ENCODE assay signal across 8 cellular contexts in genomic region chr16:4315185-4316102, GRCh38. TPM values are rescaled to one million over a fixed set of nuclear protein-coding genes. Genes with fewer than 3 reads are reported as not detected.
DNase-seq lines count a peak whose midpoint lies in the region; ATAC-seq and TF ChIP-seq lines count a peak whose summit lies in the region.

Gene GLIS2, plus strand, starts transcription at chr16:4316067. Its CDS starts 16,214 bp downstream, at chr16:4332281.

- WGBS in tibial nerve, 2 donors: 1 to 7% methylated on average over 6 to 64 of the region's 114 CpGs

- DNase-seq in Daoy (ENCODE audit: low read depth): peak; percentile 79
- peak; percentile 69 for DNase-seq in LHCN-M2 (ENCODE audit: low read depth)
- DNase-seq in T-helper 9 cell: peak; percentile 32
- peak; percentile 23 to 38 (median 25) for DNase-seq in effector memory CD4-positive, alpha-beta T cell
- no peak for DNase-seq in memory B cell (ENCODE audit: low spot score in 2 of 2)
- peak in 1 of 2 donors; percentile 66 for DNase-seq in tibial nerve (ENCODE audit: low spot score in 2 of 2)
- no peak for DNase-seq in NCI-H2029 (lab: John Stamatoyannopoulos, UW)

- H3K4me1 ChIP-seq in effector memory CD4-positive, alpha-beta T cell (ENCODE audit: control insufficient read depth, insufficient read depth, low read length, poor library complexity, severe bottlenecking): peaks cover 29% of the 10 kb centered on the region
- H3K4me1 ChIP-seq in tibial nerve: peaks cover 3 to 57% (median 35%) of the 10 kb centered on the region in 4 donors

- no peaks in the 10 kb centered on the region for H3K9me3 ChIP-seq in effector memory CD4-positive, alpha-beta T cell (ENCODE audit: control insufficient read depth, low read length)
- no peaks in the 10 kb centered on the region for H3K9me3 ChIP-seq in tibial nerve

- H3K36me3 ChIP-seq in effector memory CD4-positive, alpha-beta T cell (ENCODE audit: control insufficient read depth, insufficient read depth, low read length): no peaks in the 10 kb centered on the region
- no peaks in the 10 kb centered on the region for H3K36me3 ChIP-seq in tibial nerve

- no peaks in the 10 kb centered on the region for H3K9me3 Mint-ChIP-seq in memory B cell

- TF ChIP-seq EP300 in tibial nerve (IDR thresholded peaks at IDR 0.05): peak in 1 of 2 donors; percentile 54

- no peak within 1 kb of the TSS for H3K27ac ChIP-seq in effector memory CD4-positive, alpha-beta T cell (ENCODE audit: insufficient read depth, low read length, poor library complexity, severe bottlenecking)
- H3K27ac ChIP-seq in tibial nerve: peak within 1 kb of the TSS; percentile 85 to 96 (median 92)

- H3K4me3 ChIP-seq in effector memory CD4-positive, alpha-beta T cell (ENCODE audit: insufficient read depth, low read depth, low read length, poor library complexity, severe bottlenecking): peak within 1 kb of the TSS; percentile 57
- peak within 1 kb of the TSS; percentile 48 to 76 (median 59) for H3K4me3 ChIP-seq in tibial nerve

- ATAC-seq in memory B cell (ENCODE audit: low read depth) (no peak), GM18870 (IDR thresholded peaks at IDR 0.05; ENCODE audit: unreplicated experiment) (no peak)

- peak in 1 of 2 donors; percentile 44 for TF ChIP-seq POLR2A in tibial nerve (IDR thresholded peaks at IDR 0.05)

- H3K4me1 Mint-ChIP-seq in memory B cell: peaks cover 14% of the 10 kb centered on the region

- TF ChIP-seq CTCF in tibial nerve (IDR thresholded peaks at IDR 0.05): peak in 1 of 5 experiments; percentile 14

- H3K4me3 Mint-ChIP-seq in memory B cell: peak within 1 kb of the TSS; percentile 93

- H3K27me3 ChIP-seq in effector memory CD4-positive, alpha-beta T cell (replicated peaks; ENCODE audit: control insufficient read depth, insufficient read depth, low read length, poor library complexity, severe bottlenecking): peaks cover 18% of the 10 kb centered on the region
- no peaks in the 10 kb centered on the region for H3K27me3 ChIP-seq in tibial nerve

- peak within 1 kb of the TSS; percentile 58 for H3K27ac Mint-ChIP-seq in memory B cell

- peaks cover 9% of the 10 kb centered on the region for H3K27me3 Mint-ChIP-seq in memory B cell

- H3K36me3 Mint-ChIP-seq in memory B cell: peaks cover 1% of the 10 kb centered on the region

RNA-seq across cellular contexts. Expression of gene GLIS2, which starts in this region (rescaled TPM):
- 0.36 and 0.46 TPM in 2 replicates for total RNA-seq in Daoy (2014; rRNA removed; shearing (Covaris generic))
- total RNA-seq in LHCN-M2 (2014; rRNA removed) (1.1 and 1.3 TPM in 2 replicates), tibial nerve (10 to 100 TPM in 3 of 4 donors, 1 to 10 TPM in 1; 9.0 to 11.1 (median 10.8) TPM)
- polyA plus RNA-seq in LHCN-M2 (2012): 13.5 TPM

Comparison
In these comparisons a context has a peak if more than half of its experiments do, and no peak if none do; other contexts are left out.
1. Peak in DNase-seq in Daoy; RNA of the gene not detected or under 1 TPM.
2. DNase-seq: peak in LHCN-M2 (single experiment), T-helper 9 cell (single experiment) and effector memory CD4-positive, alpha-beta T cell (3 of 3); none in memory B cell (0 of 2) and NCI-H2029 (single experiment).